Comparison of ENCODE assay signal across 20 cellular contexts in the genomic region with DNA sequence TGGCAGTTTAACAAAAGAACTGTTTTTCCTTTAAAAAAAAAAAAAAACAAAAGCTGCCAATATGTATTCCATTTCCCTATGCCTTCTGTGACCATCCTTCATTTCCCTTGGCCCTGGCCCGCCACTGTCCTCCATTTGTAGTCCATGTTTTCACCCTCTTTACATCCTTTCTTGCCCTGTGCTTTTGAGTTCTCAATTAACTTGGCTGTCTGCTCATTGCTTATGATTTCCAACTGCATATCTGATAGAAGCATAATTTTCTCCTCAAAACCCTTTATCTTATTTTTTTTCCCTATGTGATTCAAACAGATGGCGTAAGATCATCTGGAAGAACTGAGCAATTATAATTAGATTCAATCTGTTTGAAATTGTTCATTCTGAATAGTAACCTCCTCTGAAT.
A peak's percentile ranks its signal among the peaks of the same experiment; 100 is the strongest.
DNase-seq lines count a peak whose midpoint lies in the region; ATAC-seq and TF ChIP-seq lines count a peak whose summit lies in the region.
"Had no signal": no experiment of that assay in that cellular context is flagged by ENCODE, and none has a peak within 500 bp of the region (broad histone marks: within the 10 kb centered on the region; RNA-seq: fewer than 3 reads in every experiment).

No MANE protein-coding gene starts in this region.

- ATAC-seq in HG03095 (IDR thresholded peaks at IDR 0.05; ENCODE audit: unreplicated experiment): no peak
- ATAC-seq: CD8-positive, alpha-beta T cell; GM12878; HCT116 had no signal

- H3K4me1 ChIP-seq in breast epithelium: no peaks in the 10 kb centered on the region
- H3K4me1 ChIP-seq: BLaER1, Caco-2 had no signal

- intact Hi-C loops in breast epithelium (cut with DNase I; ENCODE audit: low total_unique reads): no loop called here

- no peaks in the 10 kb centered on the region for H3K27me3 ChIP-seq in breast epithelium
- H3K27me3 ChIP-seq: BLaER1 had no signal

- H3K27ac ChIP-seq in breast epithelium: no peak overlapping the region
- H3K27ac ChIP-seq: 22Rv1, BLaER1, C4-2B, GM23248 had no signal

- TF ChIP-seq POLR2A in breast epithelium (IDR thresholded peaks at IDR 0.05): no peak

- peak; percentile 4 for DNase-seq in NCI-H1694 treated with DMSO at 0.1 percent for 48 hours (lab: John Stamatoyannopoulos, UW)
- no peak for DNase-seq in NCI-H1694 (lab: John Stamatoyannopoulos, UW)
- peak; percentile 78 for DNase-seq in NCI-H446 treated with DMSO at 0.1 percent for 48 hours (lab: John Stamatoyannopoulos, UW)
- peak; percentile 10 for DNase-seq in cerebellum (ENCODE audit: low spot score)
- no peak for DNase-seq in breast epithelium (ENCODE audit: low spot score in 2 of 2)
- no peak for DNase-seq in OCI-M2 (lab: John Stamatoyannopoulos, UW; ENCODE audit: unreplicated experiment)
- DNase-seq: Caco-2; CD4-positive, CD25-positive, alpha-beta regulatory T cell; CD8-positive, alpha-beta T cell; DMS153; DND-41; GDM1; GM23248; H7 had no signal

- no peak for TF ChIP-seq CTCF in breast epithelium (IDR thresholded peaks at IDR 0.05)

- no peaks in the 10 kb centered on the region for H3K9me3 ChIP-seq in breast epithelium
- H3K9me3 ChIP-seq: BLaER1, Caco-2 had no signal

- H3K36me3 ChIP-seq in breast epithelium: no peaks in the 10 kb centered on the region
- H3K36me3 ChIP-seq: BLaER1 had no signal

- H3K4me3 ChIP-seq in breast epithelium: no peak overlapping the region
- H3K4me3 ChIP-seq: BLaER1, GM12878, GM23248 had no signal

Comparison
In these comparisons a context has a peak if more than half of its experiments do, and no peak if none do; other contexts are left out.
1. DNase-seq: peak in NCI-H1694 treated with DMSO at 0.1 percent for 48 hours (single experiment), NCI-H446 treated with DMSO at 0.1 percent for 48 hours (single experiment) and cerebellum (single experiment); none in NCI-H1694 (single experiment), breast epithelium (0 of 2) and OCI-M2 (single experiment).